ENCODE assay signal across 14 cellular contexts in genomic region chrX:65720580-65720979, GRCh38. TPM values are rescaled to one million over a fixed set of nuclear protein-coding genes. Genes with fewer than 3 reads are reported as not detected.
DNase-seq lines count a peak whose midpoint lies in the region; ATAC-seq and TF ChIP-seq lines count a peak whose summit lies in the region.
"Had no signal": no experiment of that assay in that cellular context is flagged by ENCODE, and none has a peak within 500 bp of the region (broad histone marks: within the 10 kb centered on the region; RNA-seq: fewer than 3 reads in every experiment).

No MANE protein-coding gene starts in this region.

- no peak overlapping the region for H3K9ac ChIP-seq in PC-3 (ENCODE audit: low read length)
- H3K9ac ChIP-seq: KMS-11 had no signal

- intact Hi-C loops in activated naive CD4-positive, alpha-beta T cell treated with anti-CD3 and anti-CD28 coated beads for 36 hours (cut with micrococcal nuclease), result no loop called here
- intact Hi-C loops in PC-3 (cut with micrococcal nuclease), result no loop called here

- H3K4me1 Mint-ChIP-seq in activated naive CD4-positive, alpha-beta T cell treated with anti-CD3 and anti-CD28 coated beads for 36 hours (ENCODE audit: low read depth), result peaks cover 86% of the 10 kb centered on the region
- H3K4me1 Mint-ChIP-seq in endothelial cell (ENCODE audit: unreplicated experiment), result peaks cover 25% of the 10 kb centered on the region
- H3K4me1 Mint-ChIP-seq in stimulated activated naive B cell treated with anti-CD40 and anti-IgM and Interleukin-4, amounts not matched to agents 10 μg/mL and 1 μg/mL and 100 μg/mL, for 72 hours, result peaks cover 53 to 65% of the 10 kb centered on the region in 2 donors

- no peak for DNase-seq in activated naive CD4-positive, alpha-beta T cell treated with anti-CD3 and anti-CD28 coated beads for 36 hours
- no peak for DNase-seq in activated naive CD4-positive, alpha-beta T cell treated with anti-CD3 and anti-CD28 coated beads, Interleukin-2, amount 50 U/mL, for 16 hours
- DNase-seq in PC-3 (no peak), endothelial cell (ENCODE audit: low spot score) (no peak), NK-92 (lab: John Stamatoyannopoulos, UW; ENCODE audit: unreplicated experiment) (no peak)
- no peak for DNase-seq in stimulated activated naive B cell treated with anti-CD40 and anti-IgM and Interleukin-4, amounts not matched to agents 10 μg/mL and 1 μg/mL and 100 μg/mL, for 72 hours
- DNase-seq: activated gamma-delta T cell, NCI-H2171, PC-9, testis had no signal

- peaks cover 36% of the 10 kb centered on the region for H3K36me3 ChIP-seq in PC-3 (ENCODE audit: low read depth, low read length)
- H3K36me3 ChIP-seq: prostate gland had no signal

- H3K27me3 ChIP-seq in PC-3 (ENCODE audit: low read length), result no peaks in the 10 kb centered on the region
- H3K27me3 ChIP-seq: testis had no signal

- no TSS peak for BruUV-seq in PC-3 (replicated peaks; lab: Mats Ljungman, UMichigan)

- H3K4me1 ChIP-seq in PC-3 (ENCODE audit: insufficient read depth, low read length), result no peaks in the 10 kb centered on the region
- H3K4me1 ChIP-seq: prostate gland, testis had no signal

- H3K4me3 ChIP-seq in PC-3 (ENCODE audit: low read length), result no peak overlapping the region
- H3K4me3 ChIP-seq: PC-9, prostate gland, testis had no signal

- peaks cover 86% of the 10 kb centered on the region for H3K79me2 ChIP-seq in PC-3 (ENCODE audit: low read length)

- H3K27ac Mint-ChIP-seq in activated naive CD4-positive, alpha-beta T cell treated with anti-CD3 and anti-CD28 coated beads for 36 hours, result peak overlapping the region; percentile 76
- H3K27ac Mint-ChIP-seq in endothelial cell (ENCODE audit: unreplicated experiment), result peak overlapping the region; percentile 76
- peak overlapping the region; percentile 53 for H3K27ac Mint-ChIP-seq in stimulated activated naive B cell treated with anti-CD40 and anti-IgM and Interleukin-4, amounts not matched to agents 10 μg/mL and 1 μg/mL and 100 μg/mL, for 72 hours

- no peaks in the 10 kb centered on the region for H3K9me3 ChIP-seq in PC-3 (ENCODE audit: low read length)
- H3K9me3 ChIP-seq: prostate gland, testis had no signal

- H3K27me3 Mint-ChIP-seq in activated naive CD4-positive, alpha-beta T cell treated with anti-CD3 and anti-CD28 coated beads for 36 hours (ENCODE audit: low read depth), result no peaks in the 10 kb centered on the region
- peaks cover 4% of the 10 kb centered on the region for H3K27me3 Mint-ChIP-seq in endothelial cell (ENCODE audit: unreplicated experiment)
- peaks cover 0 to 5% of the 10 kb centered on the region in 2 donors for H3K27me3 Mint-ChIP-seq in stimulated activated naive B cell treated with anti-CD40 and anti-IgM and Interleukin-4, amounts not matched to agents 10 μg/mL and 1 μg/mL and 100 μg/mL, for 72 hours

- H4K20me1 ChIP-seq in PC-3 (ENCODE audit: low read length), result peaks cover 33% of the 10 kb centered on the region; the same call in 1 of the 2 replicates

- no peak overlapping the region for H3K4me3 Mint-ChIP-seq in activated naive CD4-positive, alpha-beta T cell treated with anti-CD3 and anti-CD28 coated beads for 36 hours
- H3K4me3 Mint-ChIP-seq in endothelial cell (ENCODE audit: unreplicated experiment), result no peak overlapping the region
- H3K4me3 Mint-ChIP-seq in stimulated activated naive B cell treated with anti-CD40 and anti-IgM and Interleukin-4, amounts not matched to agents 10 μg/mL and 1 μg/mL and 100 μg/mL, for 72 hours, result no peak overlapping the region

- ATAC-seq in PC-3 (peak; percentile 18), HG03342 (IDR thresholded peaks at IDR 0.05; ENCODE audit: unreplicated experiment) (no peak), HG03460 (IDR thresholded peaks at IDR 0.05; ENCODE audit: unreplicated experiment) (no peak)
- ATAC-seq in stimulated activated naive B cell treated with anti-CD40 and anti-IgM and Interleukin-4, amounts not matched to agents 10 μg/mL and 1 μg/mL and 100 μg/mL, for 72 hours (replicated peaks), result no peak

- no peaks in the 10 kb centered on the region for H3K9me2 ChIP-seq in PC-3 (replicated peaks; ENCODE audit: low read length)

- POLR2A ChIA-PET in PC-3 (lab: Charles Lee; ENCODE audit: unreplicated experiment), result no interaction called here

- TF ChIP-seq CTCF in PC-3 (conservative IDR thresholded peaks at IDR 0.05; ENCODE audit: low read depth, low read length) (no peak), endothelial cell (IDR thresholded peaks at IDR 0.05; ENCODE audit: unreplicated experiment) (no peak)

- H3K27ac ChIP-seq in PC-3 (ENCODE audit: low read length), result no peak overlapping the region
- H3K27ac ChIP-seq: KMS-11, PC-9, prostate gland, testis had no signal

- no peak overlapping the region for H3K4me2 ChIP-seq in PC-3 (ENCODE audit: low read length)
- H3K4me2 ChIP-seq: KMS-11, PC-9 had no signal

- CTCF ChIA-PET in activated naive CD4-positive, alpha-beta T cell treated with anti-CD3 and anti-CD28 coated beads for 36 hours (lab: Charles Lee), result interaction anchor here (1.6 kb wide), 1 partner anchor 145 kb away, joined by 3 read pairs; no protein-coding TSS in a partner anchor
- CTCF ChIA-PET in PC-3 (lab: Charles Lee), result interaction anchor here (0.6 kb wide), 1 partner anchor 42 kb away, joined by 3 read pairs; no protein-coding TSS in a partner anchor

- H3K9me3 Mint-ChIP-seq in activated naive CD4-positive, alpha-beta T cell treated with anti-CD3 and anti-CD28 coated beads for 36 hours, result no peaks in the 10 kb centered on the region
- H3K9me3 Mint-ChIP-seq in endothelial cell (ENCODE audit: unreplicated experiment), result no peaks in the 10 kb centered on the region
- peaks cover 3% of the 10 kb centered on the region in 2 donors for H3K9me3 Mint-ChIP-seq in stimulated activated naive B cell treated with anti-CD40 and anti-IgM and Interleukin-4, amounts not matched to agents 10 μg/mL and 1 μg/mL and 100 μg/mL, for 72 hours

- no peaks in the 10 kb centered on the region for H3F3A ChIP-seq in PC-3 (ENCODE audit: low read length, unreplicated experiment)

- no peak overlapping the region for H2AFZ ChIP-seq in PC-3 (ENCODE audit: low read length)
- H2AFZ ChIP-seq: PC-9 had no signal

- peaks cover 48% of the 10 kb centered on the region for H3K36me3 Mint-ChIP-seq in activated naive CD4-positive, alpha-beta T cell treated with anti-CD3 and anti-CD28 coated beads for 36 hours (ENCODE audit: low read depth)
- H3K36me3 Mint-ChIP-seq in endothelial cell (ENCODE audit: low read depth, unreplicated experiment), result peaks cover 40% of the 10 kb centered on the region
- H3K36me3 Mint-ChIP-seq in stimulated activated naive B cell treated with anti-CD40 and anti-IgM and Interleukin-4, amounts not matched to agents 10 μg/mL and 1 μg/mL and 100 μg/mL, for 72 hours, result peaks cover 34 to 45% of the 10 kb centered on the region in 2 donors

RNA-seq across cellular contexts. Expression of gene MSN, which starts 53.1 kb away (rescaled TPM):
- 100 to 1,000 TPM; 482 to 507 TPM for total RNA-seq in activated naive CD4-positive, alpha-beta T cell treated with anti-CD3 and anti-CD28 coated beads for 36 hours
- total RNA-seq in PC-3 (2014; rRNA removed) (308 and 350 TPM in 2 replicates), endothelial cell (ENCODE audit: unreplicated experiment) (590 TPM)
